1 cellular context compared by ENCODE assay signal in the genomic region with DNA sequence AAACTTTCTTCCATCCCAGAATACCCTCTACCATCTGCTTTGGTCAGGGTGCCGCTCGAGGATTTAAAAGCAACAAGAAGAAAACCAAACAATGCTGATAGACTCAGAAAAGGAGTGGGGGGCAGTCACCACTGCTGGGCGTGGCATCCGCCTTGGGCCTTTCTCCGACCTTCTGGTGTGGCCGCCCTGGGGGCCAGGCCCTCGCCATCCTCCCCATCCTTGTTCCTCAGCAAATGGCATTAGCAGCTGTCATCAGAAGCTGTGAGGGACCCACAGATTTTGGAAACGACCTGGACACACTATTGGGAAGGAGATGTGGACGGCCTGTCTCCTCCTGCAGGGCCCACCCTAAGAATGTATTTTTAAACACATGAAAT.
TF ChIP-seq lines count a peak whose summit lies in the region.

No MANE protein-coding gene starts in this region.

TF ChIP-seq in HepG2, 621 proteins besides CTCF, POLR2A, EP300 and RAD21:
- TF ChIP-seq FOXJ3 (CRISPR knock-in tag; IDR thresholded peaks at IDR 0.05; ENCODE audit: borderline replicate concordance) = no peak
- TF ChIP-seq ZNF740 (CRISPR knock-in tag; IDR thresholded peaks at IDR 0.05) = no peak
- no peak for TF ChIP-seq ATRX (CRISPR knock-in tag; IDR thresholded peaks at IDR 0.05; ENCODE audit: borderline replicate concordance)
- TF ChIP-seq, protein P1, sequence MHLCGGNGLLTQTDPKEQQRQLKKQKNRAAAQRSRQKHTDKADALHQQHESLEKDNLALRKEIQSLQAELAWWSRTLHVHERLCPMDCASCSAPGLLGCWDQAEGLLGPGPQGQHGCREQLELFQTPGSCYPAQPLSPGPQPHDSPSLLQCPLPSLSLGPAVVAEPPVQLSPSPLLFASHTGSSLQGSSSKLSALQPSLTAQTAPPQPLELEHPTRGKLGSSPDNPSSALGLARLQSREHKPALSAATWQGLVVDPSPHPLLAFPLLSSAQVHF (CRISPR knock-in tag; IDR thresholded peaks at IDR 0.05) = no peak
- TF ChIP-seq SP140L (CRISPR knock-in tag; IDR thresholded peaks at IDR 0.05; ENCODE audit: borderline replicate concordance) = no peak
- TF ChIP-seq ZSCAN25 (CRISPR knock-in tag; IDR thresholded peaks at IDR 0.05) = no peak
- no peak for TF ChIP-seq FOXA3 (CRISPR knock-in tag; IDR thresholded peaks at IDR 0.05)
- TF ChIP-seq ZKSCAN1 (IDR thresholded peaks at IDR 0.05; ENCODE audit: low read length) = no peak
- TF ChIP-seq HDAC6 (IDR thresholded peaks at IDR 0.05; ENCODE audit: low read depth, low read length) = no peak
- TF ChIP-seq FIP1L1 (IDR thresholded peaks at IDR 0.05; ENCODE audit: borderline replicate concordance, insufficient read depth, low read depth, low read length) = no peak
- TF ChIP-seq THAP11 (CRISPR knock-in tag; IDR thresholded peaks at IDR 0.05) = no peak
- TF ChIP-seq ZBTB49 (CRISPR knock-in tag; IDR thresholded peaks at IDR 0.05; ENCODE audit: borderline replicate concordance) = no peak
- no peak for TF ChIP-seq MATR3 (CRISPR knock-in tag; IDR thresholded peaks at IDR 0.05)
